Comparison of ENCODE assay signal across 30 cellular contexts in genomic region chr20:14984305-14984704, GRCh38.
"Had no signal": no experiment of that assay in that cellular context is flagged by ENCODE, and none has a peak within 500 bp of the region (broad histone marks: within the 10 kb centered on the region; RNA-seq: fewer than 3 reads in every experiment).

No MANE protein-coding gene starts in this region.

- H3K9me3 ChIP-seq: adrenal gland, MG63 had no signal

- H3K4me3 Mint-ChIP-seq: activated CD4-positive, alpha-beta memory T cell treated with anti-CD3 and anti-CD28 coated beads, Interleukin-2, amount 10 ng/mL, durations not matched to agents 7 days and 5 days; activated naive CD8-positive, alpha-beta T cell treated with anti-CD3 and anti-CD28 coated beads, Interleukin-2, amount 10 ng/mL, durations not matched to agents 7 days and 5 days; activated T-helper 17 cell treated with anti-CD3 and anti-CD28 coated beads, Interleukin-2, amount 50 U/mL, for 72 hours had no signal

- DNase-seq: activated CD4-positive, alpha-beta memory T cell treated with anti-CD3 and anti-CD28 coated beads, Interleukin-2, amount 10 ng/mL, durations not matched to agents 7 days and 5 days; activated CD4-positive, alpha-beta T cell treated with anti-CD3 and anti-CD28 coated beads, Interleukin-2, amount 50 U/mL, for 1 hour; activated CD4-positive, CD25-positive, alpha-beta regulatory T cell; activated gamma-delta T cell; activated naive CD4-positive, alpha-beta T cell treated with anti-CD3 and anti-CD28 coated beads, Interleukin-2, amount 50 U/mL, for 16 hours; activated naive CD8-positive, alpha-beta T cell treated with anti-CD3 and anti-CD28 coated beads, Interleukin-2, amount 10 ng/mL, durations not matched to agents 7 days and 5 days; activated T-cell treated with anti-CD3 and anti-CD28 coated beads for 4 hours; activated T-cell treated with anti-CD3 and anti-CD28 coated beads, Interleukin-2, amount 50 U/mL, for 48 hours; adrenal gland; anterior cingulate cortex; MG63; MV-4-11; NCI-H1092 treated with DMSO at 0.1 percent for 48 hours; NCI-H1417 treated with DMSO at 0.1 percent for 48 hours; NCI-H1694; NCI-H2029; NCI-H2107; NCI-H2171 treated with DMSO at 0.1 percent for 48 hours; NCI-H226; NCI-H510A; NCI-H526 treated with DMSO at 0.1 percent for 48 hours; NK-92 treated with Interleukin-12 subunit alpha and Interleukin-12 subunit beta, amount 100 ng/mL, for 24 hours; OCI-M1; RPMI8226; T-helper 1 cell had no signal

- H3K4me1 Mint-ChIP-seq: activated CD4-positive, alpha-beta memory T cell treated with anti-CD3 and anti-CD28 coated beads, Interleukin-2, amount 10 ng/mL, durations not matched to agents 7 days and 5 days; activated naive CD8-positive, alpha-beta T cell treated with anti-CD3 and anti-CD28 coated beads, Interleukin-2, amount 10 ng/mL, durations not matched to agents 7 days and 5 days; activated T-helper 17 cell treated with anti-CD3 and anti-CD28 coated beads, Interleukin-2, amount 50 U/mL, for 72 hours had no signal

- H3K27ac ChIP-seq: SK-N-MC had no signal

- H3K27me3 Mint-ChIP-seq: activated CD4-positive, alpha-beta memory T cell treated with anti-CD3 and anti-CD28 coated beads, Interleukin-2, amount 10 ng/mL, durations not matched to agents 7 days and 5 days; activated naive CD8-positive, alpha-beta T cell treated with anti-CD3 and anti-CD28 coated beads, Interleukin-2, amount 10 ng/mL, durations not matched to agents 7 days and 5 days; activated T-helper 17 cell treated with anti-CD3 and anti-CD28 coated beads, Interleukin-2, amount 50 U/mL, for 72 hours had no signal

- H3K36me3 Mint-ChIP-seq: activated naive CD8-positive, alpha-beta T cell treated with anti-CD3 and anti-CD28 coated beads, Interleukin-2, amount 10 ng/mL, durations not matched to agents 7 days and 5 days had no signal

- H3K36me3 ChIP-seq: adrenal gland, MG63 had no signal

- ATAC-seq: activated T-helper 17 cell treated with anti-CD3 and anti-CD28 coated beads, Interleukin-2, amount 50 U/mL, for 72 hours; Panc1; Right ventricle myocardium inferior had no signal

- FAIRE-seq: bronchial epithelial cell had no signal

- H3K27me3 ChIP-seq: adrenal gland, MG63 had no signal

- H3K27ac Mint-ChIP-seq: activated CD4-positive, alpha-beta memory T cell treated with anti-CD3 and anti-CD28 coated beads, Interleukin-2, amount 10 ng/mL, durations not matched to agents 7 days and 5 days; activated naive CD8-positive, alpha-beta T cell treated with anti-CD3 and anti-CD28 coated beads, Interleukin-2, amount 10 ng/mL, durations not matched to agents 7 days and 5 days; activated T-helper 17 cell treated with anti-CD3 and anti-CD28 coated beads, Interleukin-2, amount 50 U/mL, for 72 hours had no signal

- H3K4me3 ChIP-seq: adrenal gland, MG63, SK-N-MC had no signal
